In the genomic region with DNA sequence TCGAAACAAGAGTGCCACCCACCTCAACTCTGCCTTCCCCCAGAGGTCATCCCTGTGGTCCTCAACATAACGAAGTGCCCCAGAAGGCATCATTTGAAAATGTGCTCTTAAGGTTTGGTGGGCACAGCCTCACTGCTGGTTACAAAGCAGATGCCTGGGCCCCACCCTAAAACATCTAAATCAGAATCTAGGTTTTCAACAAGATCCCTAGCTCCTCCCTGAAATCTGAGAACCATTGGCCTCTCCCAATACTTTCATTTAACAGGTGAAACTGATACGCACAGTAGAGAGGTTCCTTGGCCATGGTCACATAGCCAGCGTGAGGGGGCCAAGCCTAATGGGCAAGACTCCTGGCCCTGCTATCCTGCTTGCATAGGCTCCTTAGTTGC, we compare ENCODE assay signal across 19 cellular contexts.
"Had no signal": no experiment of that assay in that cellular context is flagged by ENCODE, and none has a peak within 500 bp of the region (broad histone marks: within the 10 kb centered on the region; RNA-seq: fewer than 3 reads in every experiment).

No MANE protein-coding gene starts in this region.

- H3K27ac Mint-ChIP-seq: effector memory CD8-positive, alpha-beta T cell; nephron; progenitor cell of endocrine pancreas had no signal

- H3K4me3 ChIP-seq: pancreas, stomach, thoracic aorta, transverse colon had no signal

- H3K4me3 Mint-ChIP-seq: dendritic cell treated with granulocyte-macrophage colony-stimulating factor and Interleukin-4, amounts not matched to agents 40 ng/mL and 50 ng/mL, for 4 days; effector memory CD8-positive, alpha-beta T cell; nephron had no signal

- H3K36me3 Mint-ChIP-seq: naive B cell had no signal

- H3K27ac ChIP-seq: foreskin keratinocyte, pancreas, stomach, thoracic aorta, transverse colon had no signal

- DNase-seq: effector memory CD8-positive, alpha-beta T cell; foreskin keratinocyte; head of caudate nucleus; hippocampal formation; left colon; naive B cell; occipital lobe; pancreas; right cardiac atrium; small intestine; stimulated activated CD4-positive, alpha-beta T cell treated with anti-CD3 and anti-CD28 coated beads, Interleukin-12 subunit alpha, Interleukin-12 subunit beta, amount 100 ng/mL, for 4 hours; stimulated activated naive CD4-positive, alpha-beta T cell; stomach; substantia nigra; transverse colon had no signal

- H3K27me3 Mint-ChIP-seq: dendritic cell treated with granulocyte-macrophage colony-stimulating factor and Interleukin-4, amounts not matched to agents 40 ng/mL and 50 ng/mL, for 4 days; naive B cell had no signal

- H3K27me3 ChIP-seq: foreskin keratinocyte, pancreas, stomach, transverse colon had no signal

- H3K36me3 ChIP-seq: pancreas, stomach, thoracic aorta, transverse colon had no signal

- H3K9me3 Mint-ChIP-seq: nephron had no signal
